ENCODE assay signal across 26 cellular contexts in the genomic region with DNA sequence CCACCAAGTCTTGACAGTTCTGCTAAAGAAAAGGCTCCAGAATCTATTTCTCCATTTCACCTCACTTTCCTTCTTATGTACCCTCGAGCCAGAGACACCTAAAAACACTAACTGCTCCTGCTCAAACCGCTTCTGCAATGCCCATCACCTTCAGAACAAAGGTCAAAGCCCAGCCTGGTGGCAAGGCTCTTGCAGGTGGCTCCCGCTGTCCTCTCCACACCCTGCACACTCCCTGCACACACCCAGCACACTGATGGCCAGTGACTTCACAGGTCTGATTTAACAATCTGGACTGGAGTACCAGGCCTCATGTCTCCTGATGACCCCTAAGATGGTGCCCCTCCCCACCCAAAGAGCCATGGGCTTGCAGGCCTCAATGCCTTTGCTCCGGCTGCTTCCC. TPM values are rescaled to one million over a fixed set of nuclear protein-coding genes. Genes with fewer than 3 reads are reported as not detected.
A peak's percentile ranks its signal among the peaks of the same experiment; 100 is the strongest.
DNase-seq lines count a peak whose midpoint lies in the region; ATAC-seq and TF ChIP-seq lines count a peak whose summit lies in the region.
"Had no signal": no experiment of that assay in that cellular context is flagged by ENCODE, and none has a peak within 500 bp of the region (broad histone marks: within the 10 kb centered on the region; RNA-seq: fewer than 3 reads in every experiment).

No MANE protein-coding gene starts in this region.

- no peak for TF ChIP-seq CTCF in IMR-90 (conservative IDR thresholded peaks at IDR 0.05; ENCODE audit: low read depth, low read length)
- no peak for TF ChIP-seq CTCF in endothelial cell (IDR thresholded peaks at IDR 0.05; ENCODE audit: unreplicated experiment)

- no peak for TF ChIP-seq RAD21 in IMR-90 (IDR thresholded peaks at IDR 0.05; ENCODE audit: low read length)

- POLR2A ChIA-PET in IMR-90 (lab: Charles Lee; ENCODE audit: unreplicated experiment) = no interaction called here

- no peak overlapping the region for H4K5ac ChIP-seq in IMR-90 (ENCODE audit: low read depth, low read length)

- H3K18ac ChIP-seq in IMR-90 (ENCODE audit: low read depth, low read length) = no peak overlapping the region

- CTCF ChIA-PET in IMR-90 (lab: Yijun Ruan, JAX) = no interaction called here

- DNase-seq in IMR-90 (no peak), endothelial cell (ENCODE audit: low spot score) (no peak), retina (peak; percentile 1), SW 1271 (lab: John Stamatoyannopoulos, UW) (no peak), NCI-H1048 (lab: John Stamatoyannopoulos, UW) (no peak), NOMO-1 (lab: John Stamatoyannopoulos, UW; ENCODE audit: unreplicated experiment in 2 of 2) (no peak)
- DNase-seq: AML-193, DMS53, EL, GF-D8, MM.1S, NCI-H1092 treated with DMSO at 0.1 percent for 48 hours, NCI-H1436 treated with DMSO at 0.1 percent for 48 hours, NCI-H2029, NCI-H226, NCI-H524, NCI-H774, OCI-M1, SJCRH30 had no signal

- peaks cover 17% of the 10 kb centered on the region for H3K27me3 Mint-ChIP-seq in endothelial cell (ENCODE audit: unreplicated experiment)

- BruUV-seq in IMR-90 (replicated peaks; lab: Mats Ljungman, UMichigan) = no TSS peak

- H3K4me2 ChIP-seq in BLaER1 = peak overlapping the region; percentile 44
- no peak overlapping the region for H3K4me2 ChIP-seq in IMR-90 (ENCODE audit: low read depth, low read length)

- H2AK9ac ChIP-seq in IMR-90 (replicated peaks; ENCODE audit: low read depth, low read length, poor library complexity) = peak overlapping the region; percentile 90

- dilution Hi-C loops in IMR-90 (cut with HindIII; ENCODE audit: low sequenced_read_pairs, unreplicated experiment) = no loop called here

- no peaks in the 10 kb centered on the region for H3K36me3 ChIP-seq in BLaER1
- no peaks in the 10 kb centered on the region for H3K36me3 ChIP-seq in IMR-90 (ENCODE audit: control insufficient read depth, insufficient read depth, low read length)
- H3K36me3 ChIP-seq: HAP-1, SJCRH30 had no signal

- H3K4me3 ChIP-seq in BLaER1 (no peak overlapping the region), IMR-90 (ENCODE audit: insufficient read depth, low read depth, low read length) (no peak overlapping the region)
- H3K4me3 ChIP-seq: HAP-1, SJCRH30 had no signal

- no peak overlapping the region for H2BK5ac ChIP-seq in IMR-90 (ENCODE audit: low read depth, low read length, poor library complexity, severe bottlenecking)

- peak overlapping the region; percentile 44 for H3K27ac Mint-ChIP-seq in endothelial cell (ENCODE audit: unreplicated experiment)

- H4K20me1 ChIP-seq in BLaER1 = no peaks in the 10 kb centered on the region
- no peaks in the 10 kb centered on the region for H4K20me1 ChIP-seq in IMR-90 (ENCODE audit: insufficient read depth, low read length)

- H3K9me3 ChIP-seq in BLaER1 = no peaks in the 10 kb centered on the region
- no peaks in the 10 kb centered on the region for H3K9me3 ChIP-seq in IMR-90 (ENCODE audit: control insufficient read depth, insufficient read depth, low read length)
- H3K9me3 ChIP-seq: HAP-1, SJCRH30 had no signal

- peaks cover 19% of the 10 kb centered on the region for H3K4me1 Mint-ChIP-seq in endothelial cell (ENCODE audit: unreplicated experiment)

- H2BK20ac ChIP-seq in IMR-90 (ENCODE audit: low read depth, low read length) = no peak overlapping the region

- no peak overlapping the region for H4K8ac ChIP-seq in IMR-90 (ENCODE audit: low read depth in 2 of 2, low read length in 2 of 2)

- H3K56ac ChIP-seq in IMR-90 (ENCODE audit: extremely low read depth, insufficient read depth, low read length) = no peak overlapping the region

- H3K36me3 Mint-ChIP-seq in endothelial cell (ENCODE audit: low read depth, unreplicated experiment) = no peaks in the 10 kb centered on the region
- H3K36me3 Mint-ChIP-seq: CD14-positive monocyte had no signal

- WGBS in IMR-90 (ENCODE audit: extremely low coverage in 2 of 2, insufficient read length in 1 of 2), 2 experiments = 50% methylated on average over 2 of the region's 4 CpGs; no CpG with 5 or more reads in 1 of the 2 experiments

- H3K9ac ChIP-seq in BLaER1 = no peak overlapping the region
- H3K9ac ChIP-seq in IMR-90 (ENCODE audit: low read depth, low read length) = no peak overlapping the region

- no peak overlapping the region for H3K14ac ChIP-seq in IMR-90 (replicated peaks; ENCODE audit: low read depth, low read length)

- in situ Hi-C loops in IMR-90 (cut with MboI; ENCODE audit: low sequenced_read_pairs) = no loop called here

- H3K27me3 ChIP-seq in BLaER1 (no peaks in the 10 kb centered on the region), IMR-90 (ENCODE audit: control insufficient read depth, insufficient read depth, low read length) (peaks cover 52% of the 10 kb centered on the region)
- H3K27me3 ChIP-seq: SJCRH30 had no signal

- peaks cover 3% of the 10 kb centered on the region; the same call in 1 of the 2 replicates for H3K9me1 ChIP-seq in IMR-90 (ENCODE audit: insufficient read depth, low read length)

- H3K4me3 Mint-ChIP-seq in endothelial cell (ENCODE audit: unreplicated experiment) = no peak overlapping the region

- no peak overlapping the region for H3K4ac ChIP-seq in IMR-90 (ENCODE audit: low read depth, low read length)

- peaks cover 58% of the 10 kb centered on the region for H3K4me1 ChIP-seq in BLaER1
- no peaks in the 10 kb centered on the region for H3K4me1 ChIP-seq in IMR-90 (ENCODE audit: control insufficient read depth, insufficient read depth, low read length)
- H3K4me1 ChIP-seq: HAP-1 had no signal

- no peaks in the 10 kb centered on the region for H3K9me3 Mint-ChIP-seq in endothelial cell (ENCODE audit: unreplicated experiment)

- ATAC-seq in IMR-90 (ENCODE audit: low read depth) = no peak
- ATAC-seq in GM19463 (IDR thresholded peaks at IDR 0.05; ENCODE audit: unreplicated experiment) = no peak

- H2BK120ac ChIP-seq in IMR-90 (ENCODE audit: low read depth, low read length) = no peak overlapping the region

- H3K27ac ChIP-seq in BLaER1 (peak overlapping the region; percentile 56), IMR-90 (ENCODE audit: insufficient read depth, low read length) (no peak overlapping the region)
- H3K27ac ChIP-seq: SJCRH30 had no signal

- H3K79me1 ChIP-seq in IMR-90 (ENCODE audit: low read depth in 1 of 2, low read length in 2 of 2) = no peaks in the 10 kb centered on the region

- no peak overlapping the region for H3K23ac ChIP-seq in IMR-90 (ENCODE audit: low read depth, low read length)

- TF ChIP-seq POLR2A in IMR-90 (IDR thresholded peaks at IDR 0.05; ENCODE audit: low read depth, low read length) = no peak

- H4K91ac ChIP-seq in IMR-90 (ENCODE audit: insufficient read depth, low read depth, low read length) = no peak overlapping the region

- H2BK15ac ChIP-seq in IMR-90 (ENCODE audit: low read depth, low read length) = no peak overlapping the region

- intact Hi-C loops in IMR-90 (cut with micrococcal nuclease) = no loop called here

- H2AK5ac ChIP-seq in IMR-90 (ENCODE audit: low read depth, low read length) = no peak overlapping the region

- no peak overlapping the region for H2AFZ ChIP-seq in IMR-90 (replicated peaks; ENCODE audit: low read length, poor library complexity)

TF ChIP-seq in IMR-90, 13 proteins besides CTCF, POLR2A, EP300 and RAD21:
- TF ChIP-seq MAZ (IDR thresholded peaks at IDR 0.05; ENCODE audit: borderline replicate concordance, low read depth, low read length) (no peak), MAFK (IDR thresholded peaks at IDR 0.05; ENCODE audit: low read depth, low read length) (no peak), BHLHE40 (IDR thresholded peaks at IDR 0.05; ENCODE audit: low read depth, low read length) (no peak), CHD1 (IDR thresholded peaks at IDR 0.05; ENCODE audit: low read depth, low read length) (no peak), NFE2L2 (IDR thresholded peaks at IDR 0.05; ENCODE audit: low read depth, low read length) (no peak), SMC3 (IDR thresholded peaks at IDR 0.05; ENCODE audit: low read depth, low read length) (no peak)
- TF ChIP-seq, protein P1, sequence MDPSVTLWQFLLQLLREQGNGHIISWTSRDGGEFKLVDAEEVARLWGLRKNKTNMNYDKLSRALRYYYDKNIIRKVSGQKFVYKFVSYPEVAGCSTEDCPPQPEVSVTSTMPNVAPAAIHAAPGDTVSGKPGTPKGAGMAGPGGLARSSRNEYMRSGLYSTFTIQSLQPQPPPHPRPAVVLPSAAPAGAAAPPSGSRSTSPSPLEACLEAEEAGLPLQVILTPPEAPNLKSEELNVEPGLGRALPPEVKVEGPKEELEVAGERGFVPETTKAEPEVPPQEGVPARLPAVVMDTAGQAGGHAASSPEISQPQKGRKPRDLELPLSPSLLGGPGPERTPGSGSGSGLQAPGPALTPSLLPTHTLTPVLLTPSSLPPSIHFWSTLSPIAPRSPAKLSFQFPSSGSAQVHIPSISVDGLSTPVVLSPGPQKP (IDR thresholded peaks at IDR 0.05; ENCODE audit: borderline replicate concordance, low read depth, low read length) = no peak
TF ChIP-seq in IMR-90: peak in this region for 0.

RNA-seq across cellular contexts. Expression of a gene that starts 9.8 kb away (rescaled TPM):
- total RNA-seq in IMR-90 (2012; rRNA removed) (under 0.01 TPM in 1 of 2 replicates, not detected in the other), endothelial cell (ENCODE audit: unreplicated experiment) (1.6 TPM)
- 0.03 and 0.07 TPM in 2 replicates for polyA plus RNA-seq in IMR-90 (2012; rRNA removed)
- 0.06 and 0.10 TPM in 2 replicates for polyA plus RNA-seq in IMR-90 (2012; cell fraction: cytosol; rRNA removed)
- polyA plus RNA-seq in IMR-90 (2012; cell fraction: nucleus; rRNA removed; ENCODE audit: low replicate concordance) = 0.08 and 0.10 TPM in 2 replicates
- total RNA-seq: A172 had no signal

RNA-seq across cellular contexts. Expression of a gene that starts 38.0 kb away (rescaled TPM):
- total RNA-seq in IMR-90 (2012; rRNA removed) = not detected in 2 replicates
- not detected in 2 replicates for polyA plus RNA-seq in IMR-90 (2012; rRNA removed)
- polyA plus RNA-seq in IMR-90 (2012; cell fraction: cytosol; rRNA removed) = not detected in 2 replicates
- not detected in 2 replicates for polyA plus RNA-seq in IMR-90 (2012; cell fraction: nucleus; rRNA removed; ENCODE audit: low replicate concordance)
- total RNA-seq in endothelial cell (ENCODE audit: unreplicated experiment) = 1.3 TPM
- total RNA-seq: A172, LHCN-M2 had no signal
- polyA plus RNA-seq: AG04450 had no signal

RNA-seq across cellular contexts. Expression of a gene that starts 40.3 kb away (rescaled TPM):
- total RNA-seq in IMR-90 (2012; rRNA removed) (20.8 and 25.6 TPM in 2 replicates), endothelial cell (ENCODE audit: unreplicated experiment) (67.4 TPM)
- 51.8 and 55.1 TPM in 2 replicates for polyA plus RNA-seq in IMR-90 (2012; rRNA removed)
- 41.4 and 62.6 TPM in 2 replicates for polyA plus RNA-seq in IMR-90 (2012; cell fraction: cytosol; rRNA removed)
- polyA plus RNA-seq in IMR-90 (2012; cell fraction: nucleus; rRNA removed; ENCODE audit: low replicate concordance) = 48.8 and 49.1 TPM in 2 replicates

RNA-seq across cellular contexts. Expression of a gene that starts 43.0 kb away (rescaled TPM):
- total RNA-seq in IMR-90 (2012; rRNA removed) (71.7 and 76.9 TPM in 2 replicates), endothelial cell (ENCODE audit: unreplicated experiment) (92.8 TPM)
- 42.3 and 49.3 TPM in 2 replicates for polyA plus RNA-seq in IMR-90 (2012; rRNA removed)
- 12.0 and 27.7 TPM in 2 replicates for polyA plus RNA-seq in IMR-90 (2012; cell fraction: cytosol; rRNA removed)
- 7.6 and 30.8 TPM in 2 replicates for polyA plus RNA-seq in IMR-90 (2012; cell fraction: nucleus; rRNA removed; ENCODE audit: low replicate concordance)

RNA-seq across cellular contexts. Expression of a gene that starts 52.3 kb away (rescaled TPM):
- total RNA-seq in IMR-90 (2012; rRNA removed) (1.1 and 1.4 TPM in 2 replicates), endothelial cell (ENCODE audit: unreplicated experiment) (0.41 TPM)
- 1.9 and 2.8 TPM in 2 replicates for polyA plus RNA-seq in IMR-90 (2012; rRNA removed)
- 1.9 and 2.5 TPM in 2 replicates for polyA plus RNA-seq in IMR-90 (2012; cell fraction: cytosol; rRNA removed)
- polyA plus RNA-seq in IMR-90 (2012; cell fraction: nucleus; rRNA removed; ENCODE audit: low replicate concordance) = 14.8 and 19.4 TPM in 2 replicates
